27 cellular contexts compared by ENCODE assay signal in the genomic region with DNA sequence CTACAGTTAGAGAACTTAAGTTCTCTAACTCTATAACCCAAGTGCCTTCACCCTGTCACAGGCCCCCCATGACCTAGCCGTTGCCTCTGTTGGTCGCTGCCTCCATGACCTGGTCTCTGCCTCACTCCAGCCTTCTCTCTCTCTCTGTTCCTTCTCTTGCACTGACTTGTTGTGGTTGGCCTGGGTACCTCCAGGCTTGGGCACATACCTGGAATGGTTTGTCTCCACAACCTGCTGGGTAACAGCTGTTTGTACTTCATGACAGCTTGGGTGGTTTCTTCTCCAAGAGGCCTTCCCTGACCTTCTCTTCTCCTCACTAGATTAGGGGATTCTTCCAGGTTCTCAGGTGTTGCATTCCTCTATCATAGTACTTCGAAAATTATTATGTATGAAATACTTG.
"Had no signal": no experiment of that assay in that cellular context is flagged by ENCODE, and none has a peak within 500 bp of the region (broad histone marks: within the 10 kb centered on the region; RNA-seq: fewer than 3 reads in every experiment).

No MANE protein-coding gene starts in this region.

- H3K27ac Mint-ChIP-seq: activated CD4-positive, alpha-beta memory T cell treated with anti-CD3 and anti-CD28 coated beads, Interleukin-2, amount 10 ng/mL, durations not matched to agents 7 days and 5 days; activated naive CD8-positive, alpha-beta T cell treated with anti-CD3 and anti-CD28 coated beads, Interleukin-2, amount 10 ng/mL, durations not matched to agents 7 days and 5 days; activated T-helper 17 cell treated with anti-CD3 and anti-CD28 coated beads, Interleukin-2, amount 50 U/mL, for 72 hours had no signal

- H3K9me3 ChIP-seq: adrenal gland, Peyer's patch, SJCRH30, SK-N-SH had no signal

- ATAC-seq: activated T-helper 17 cell treated with anti-CD3 and anti-CD28 coated beads, Interleukin-2, amount 50 U/mL, for 72 hours; K562 had no signal

- H3K27me3 Mint-ChIP-seq: activated CD4-positive, alpha-beta memory T cell treated with anti-CD3 and anti-CD28 coated beads, Interleukin-2, amount 10 ng/mL, durations not matched to agents 7 days and 5 days had no signal

- DNase-seq: activated CD4-positive, alpha-beta memory T cell treated with anti-CD3 and anti-CD28 coated beads, Interleukin-2, amount 10 ng/mL, durations not matched to agents 7 days and 5 days; activated CD4-positive, alpha-beta T cell treated with anti-CD3 and anti-CD28 coated beads, Interleukin-2, amount 50 U/mL, for 1 hour; activated CD4-positive, CD25-positive, alpha-beta regulatory T cell; activated gamma-delta T cell; activated naive CD4-positive, alpha-beta T cell treated with anti-CD3 and anti-CD28 coated beads, Interleukin-2, amount 50 U/mL, for 16 hours; activated naive CD8-positive, alpha-beta T cell treated with anti-CD3 and anti-CD28 coated beads, Interleukin-2, amount 10 ng/mL, durations not matched to agents 7 days and 5 days; activated T-cell treated with anti-CD3 and anti-CD28 coated beads for 4 hours; activated T-cell treated with anti-CD3 and anti-CD28 coated beads, Interleukin-2, amount 50 U/mL, for 48 hours; adrenal gland; anterior cingulate cortex; Karpas-422; NCI-H1105 treated with DMSO at 0.1 percent for 48 hours; NCI-H1436 treated with DMSO at 0.1 percent for 48 hours; NCI-H187; NCI-H2081; NCI-H510A treated with DMSO at 0.1 percent for 48 hours; NCI-H69; NK-92 treated with Interleukin-12 subunit alpha and Interleukin-12 subunit beta, amount 100 ng/mL, for 24 hours; Peyer's patch; Right ventricle myocardium superior; SJCRH30; SK-N-SH; T-helper 1 cell had no signal

- H3K4me3 ChIP-seq: adrenal gland, K562, Peyer's patch, SJCRH30 had no signal

- H3K4me1 ChIP-seq: adrenal gland, Peyer's patch, SJCRH30 had no signal

- H3K36me3 ChIP-seq: adrenal gland, Peyer's patch, SJCRH30 had no signal

- H3K9me3 Mint-ChIP-seq: activated CD4-positive, alpha-beta memory T cell treated with anti-CD3 and anti-CD28 coated beads, Interleukin-2, amount 10 ng/mL, durations not matched to agents 7 days and 5 days; activated naive CD8-positive, alpha-beta T cell treated with anti-CD3 and anti-CD28 coated beads, Interleukin-2, amount 10 ng/mL, durations not matched to agents 7 days and 5 days had no signal

- H3K36me3 Mint-ChIP-seq: activated naive CD8-positive, alpha-beta T cell treated with anti-CD3 and anti-CD28 coated beads, Interleukin-2, amount 10 ng/mL, durations not matched to agents 7 days and 5 days had no signal

- H3K4me1 Mint-ChIP-seq: activated CD4-positive, alpha-beta memory T cell treated with anti-CD3 and anti-CD28 coated beads, Interleukin-2, amount 10 ng/mL, durations not matched to agents 7 days and 5 days; activated naive CD8-positive, alpha-beta T cell treated with anti-CD3 and anti-CD28 coated beads, Interleukin-2, amount 10 ng/mL, durations not matched to agents 7 days and 5 days; activated T-helper 17 cell treated with anti-CD3 and anti-CD28 coated beads, Interleukin-2, amount 50 U/mL, for 72 hours had no signal

- H3K27me3 ChIP-seq: adrenal gland, Peyer's patch had no signal

- H3K4me3 Mint-ChIP-seq: activated CD4-positive, alpha-beta memory T cell treated with anti-CD3 and anti-CD28 coated beads, Interleukin-2, amount 10 ng/mL, durations not matched to agents 7 days and 5 days; activated naive CD8-positive, alpha-beta T cell treated with anti-CD3 and anti-CD28 coated beads, Interleukin-2, amount 10 ng/mL, durations not matched to agents 7 days and 5 days; activated T-helper 17 cell treated with anti-CD3 and anti-CD28 coated beads, Interleukin-2, amount 50 U/mL, for 72 hours had no signal

- H3K27ac ChIP-seq: adrenal gland, Peyer's patch, RWPE1, SJCRH30, VCaP had no signal
